13 cellular contexts compared by ENCODE assay signal in the genomic region with DNA sequence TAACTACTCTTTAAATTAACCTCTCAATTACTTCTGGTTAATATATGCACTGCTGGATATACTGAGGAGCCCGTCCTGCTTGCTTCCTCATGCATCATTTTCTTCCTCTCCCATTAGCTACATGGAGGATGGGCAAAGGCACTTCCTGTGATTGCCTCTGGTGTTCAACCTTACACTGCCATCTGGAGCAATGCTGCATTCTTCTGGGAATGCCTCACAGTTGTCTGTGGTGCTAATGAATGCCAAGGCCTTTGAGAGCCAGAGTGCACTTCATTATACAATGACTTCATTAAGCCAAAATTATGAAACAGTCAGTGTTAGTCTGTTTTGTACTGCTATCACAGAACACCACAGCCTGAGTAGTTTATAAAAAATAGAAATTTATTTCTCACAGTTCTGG.
A peak's percentile ranks its signal among the peaks of the same experiment; 100 is the strongest.
DNase-seq lines count a peak whose midpoint lies in the region; ATAC-seq, FAIRE-seq and TF ChIP-seq lines count a peak whose summit lies in the region.
"Had no signal": no experiment of that assay in that cellular context is flagged by ENCODE, and none has a peak within 500 bp of the region (broad histone marks: within the 10 kb centered on the region; RNA-seq: fewer than 3 reads in every experiment).

No MANE protein-coding gene starts in this region.

- DNase-seq in activated CD8-positive, alpha-beta T cell treated with anti-CD3 and anti-CD28 coated beads for 36 hours: peak; percentile 2
- DNase-seq in activated CD8-positive, alpha-beta T cell treated with anti-CD3 and anti-CD28 coated beads, Interleukin-2, amount 10 ng/mL, durations not matched to agents 7 days and 5 days: no peak
- DNase-seq in RCC 7860 (ENCODE audit: low spot score): peak; percentile 27
- DNase-seq in fibroblast of pulmonary artery (ENCODE audit: low read depth): peak; percentile 11
- peak; percentile 35 for DNase-seq in urothelium cell line (ENCODE audit: low spot score)
- DNase-seq in stimulated activated CD4-positive, alpha-beta T cell treated with anti-CD3 and anti-CD28 coated beads, Interleukin-12 subunit alpha, Interleukin-12 subunit beta, amount 100 ng/mL, for 4 hours: no peak
- no peak for DNase-seq in lower lobe of right lung
- DNase-seq: activated naive CD4-positive, alpha-beta T cell treated with anti-CD3 and anti-CD28 coated beads, Interleukin-2, amount 50 U/mL, for 16 hours had no signal

- ATAC-seq in activated CD8-positive, alpha-beta T cell treated with anti-CD3 and anti-CD28 coated beads for 36 hours: no peak
- no peak for ATAC-seq in activated CD8-positive, alpha-beta T cell treated with anti-CD3 and anti-CD28 coated beads, Interleukin-2, amount 10 ng/mL, durations not matched to agents 7 days and 5 days
- ATAC-seq in HG03457 (IDR thresholded peaks at IDR 0.05; ENCODE audit: unreplicated experiment): no peak
- no peak for ATAC-seq in lower lobe of right lung
- ATAC-seq: Panc1 had no signal

- H3K27ac Mint-ChIP-seq in activated CD8-positive, alpha-beta T cell treated with anti-CD3 and anti-CD28 coated beads for 36 hours: no peak overlapping the region
- no peak overlapping the region for H3K27ac Mint-ChIP-seq in activated CD8-positive, alpha-beta T cell treated with anti-CD3 and anti-CD28 coated beads, Interleukin-2, amount 10 ng/mL, durations not matched to agents 7 days and 5 days
- H3K27ac Mint-ChIP-seq: B cell, neural progenitor cell had no signal

- H3K4me3 ChIP-seq in fibroblast of pulmonary artery (replicated peaks; ENCODE audit: low read depth, low read length) (no peak overlapping the region), lower lobe of right lung (no peak overlapping the region)
- H3K4me3 ChIP-seq: neural progenitor cell had no signal

- no peak for FAIRE-seq in RCC 7860 (lab: Jason Lieb, UNC)
- no peak for FAIRE-seq in urothelium cell line (lab: Jason Lieb, UNC)
- FAIRE-seq: G401.6 had no signal

- intact Hi-C loops in activated CD8-positive, alpha-beta T cell treated with anti-CD3 and anti-CD28 coated beads for 36 hours (cut with micrococcal nuclease): no loop called here
- intact Hi-C loops in lower lobe of right lung (cut with DNase I): no loop called here

- H3K36me3 ChIP-seq in lower lobe of right lung: no peaks in the 10 kb centered on the region
- H3K36me3 ChIP-seq: neural progenitor cell had no signal

- H3K4me3 Mint-ChIP-seq in activated CD8-positive, alpha-beta T cell treated with anti-CD3 and anti-CD28 coated beads for 36 hours: no peak overlapping the region
- no peak overlapping the region for H3K4me3 Mint-ChIP-seq in activated CD8-positive, alpha-beta T cell treated with anti-CD3 and anti-CD28 coated beads, Interleukin-2, amount 10 ng/mL, durations not matched to agents 7 days and 5 days
- H3K4me3 Mint-ChIP-seq: B cell, neural progenitor cell had no signal

- CTCF ChIA-PET in activated CD8-positive, alpha-beta T cell treated with anti-CD3 and anti-CD28 coated beads for 36 hours (lab: Charles Lee): no interaction called here
- CTCF ChIA-PET in activated CD8-positive, alpha-beta T cell treated with anti-CD3 and anti-CD28 coated beads, Interleukin-2, amount 10 ng/mL, durations not matched to agents 7 days and 5 days (lab: Charles Lee): no interaction called here

- H3K4me1 ChIP-seq in lower lobe of right lung: no peaks in the 10 kb centered on the region
- H3K4me1 ChIP-seq: neural progenitor cell had no signal

- no peaks in the 10 kb centered on the region for H3K27me3 Mint-ChIP-seq in activated CD8-positive, alpha-beta T cell treated with anti-CD3 and anti-CD28 coated beads for 36 hours
- no peaks in the 10 kb centered on the region for H3K27me3 Mint-ChIP-seq in activated CD8-positive, alpha-beta T cell treated with anti-CD3 and anti-CD28 coated beads, Interleukin-2, amount 10 ng/mL, durations not matched to agents 7 days and 5 days (ENCODE audit: low read depth)

- no peaks in the 10 kb centered on the region for H3K27me3 ChIP-seq in lower lobe of right lung (ENCODE audit: low read depth)

- no peaks in the 10 kb centered on the region for H3K4me1 Mint-ChIP-seq in activated CD8-positive, alpha-beta T cell treated with anti-CD3 and anti-CD28 coated beads for 36 hours (ENCODE audit: low read depth)
- no peaks in the 10 kb centered on the region for H3K4me1 Mint-ChIP-seq in activated CD8-positive, alpha-beta T cell treated with anti-CD3 and anti-CD28 coated beads, Interleukin-2, amount 10 ng/mL, durations not matched to agents 7 days and 5 days (ENCODE audit: low read depth)
- H3K4me1 Mint-ChIP-seq: B cell had no signal

- H3K9me3 Mint-ChIP-seq in activated CD8-positive, alpha-beta T cell treated with anti-CD3 and anti-CD28 coated beads for 36 hours: no peaks in the 10 kb centered on the region
- no peaks in the 10 kb centered on the region for H3K9me3 Mint-ChIP-seq in activated CD8-positive, alpha-beta T cell treated with anti-CD3 and anti-CD28 coated beads, Interleukin-2, amount 10 ng/mL, durations not matched to agents 7 days and 5 days (ENCODE audit: insufficient read depth)
- H3K9me3 Mint-ChIP-seq: neural progenitor cell had no signal

- H3K36me3 Mint-ChIP-seq in activated CD8-positive, alpha-beta T cell treated with anti-CD3 and anti-CD28 coated beads for 36 hours (ENCODE audit: low read depth): no peaks in the 10 kb centered on the region
- no peaks in the 10 kb centered on the region for H3K36me3 Mint-ChIP-seq in activated CD8-positive, alpha-beta T cell treated with anti-CD3 and anti-CD28 coated beads, Interleukin-2, amount 10 ng/mL, durations not matched to agents 7 days and 5 days (ENCODE audit: low read depth)
- H3K36me3 Mint-ChIP-seq: neural progenitor cell had no signal

- H3K9me3 ChIP-seq in lower lobe of right lung: no peaks in the 10 kb centered on the region

- POLR2A ChIA-PET in activated CD8-positive, alpha-beta T cell treated with anti-CD3 and anti-CD28 coated beads for 36 hours (lab: Charles Lee): no interaction called here
- POLR2A ChIA-PET in activated CD8-positive, alpha-beta T cell treated with anti-CD3 and anti-CD28 coated beads, Interleukin-2, amount 10 ng/mL, durations not matched to agents 7 days and 5 days (lab: Charles Lee): no interaction called here

- no peak overlapping the region for H3K27ac ChIP-seq in lower lobe of right lung
- H3K27ac ChIP-seq: neural progenitor cell had no signal

- no peak for TF ChIP-seq CTCF in activated CD8-positive, alpha-beta T cell treated with anti-CD3 and anti-CD28 coated beads for 36 hours (IDR thresholded peaks at IDR 0.05)
- no peak for TF ChIP-seq CTCF in fibroblast of pulmonary artery (IDR thresholded peaks at IDR 0.05; ENCODE audit: low read length, missing control alignments)
- no peak for TF ChIP-seq CTCF in lower lobe of right lung (IDR thresholded peaks at IDR 0.05)

Comparison
In these comparisons a context has a peak if more than half of its experiments do, and no peak if none do; other contexts are left out.
1. DNase-seq: peak in activated CD8-positive, alpha-beta T cell treated with anti-CD3 and anti-CD28 coated beads for 36 hours (single experiment), RCC 7860 (single experiment), fibroblast of pulmonary artery (single experiment) and urothelium cell line (single experiment); none in activated CD8-positive, alpha-beta T cell treated with anti-CD3 and anti-CD28 coated beads, Interleukin-2, amount 10 ng/mL, durations not matched to agents 7 days and 5 days (single experiment), stimulated activated CD4-positive, alpha-beta T cell treated with anti-CD3 and anti-CD28 coated beads, Interleukin-12 subunit alpha, Interleukin-12 subunit beta, amount 100 ng/mL, for 4 hours (single experiment) and lower lobe of right lung (single experiment).